19 cellular contexts compared by ENCODE assay signal in genomic region chr13:94389544-94390351, GRCh38.
DNase-seq lines count a peak whose midpoint lies in the region; ATAC-seq and TF ChIP-seq lines count a peak whose summit lies in the region.
"Had no signal": no experiment of that assay in that cellular context is flagged by ENCODE, and none has a peak within 500 bp of the region (broad histone marks: within the 10 kb centered on the region; RNA-seq: fewer than 3 reads in every experiment).

No MANE protein-coding gene starts in this region.

- no peak overlapping the region for H2AFZ ChIP-seq in GM23248

- no peak for ATAC-seq in effector memory CD8-positive, alpha-beta T cell (replicated peaks)
- no peak for ATAC-seq in GM18505 (IDR thresholded peaks at IDR 0.05; ENCODE audit: unreplicated experiment)
- ATAC-seq: CD8-positive, alpha-beta T cell had no signal

- H3K36me3 ChIP-seq in A673 (ENCODE audit: insufficient read depth, low read length, poor library complexity, severe bottlenecking) (no peaks in the 10 kb centered on the region), GM23248 (ENCODE audit: low read depth) (no peaks in the 10 kb centered on the region)
- H3K36me3 ChIP-seq: neutrophil had no signal

- no peaks in the 10 kb centered on the region for H3K79me2 ChIP-seq in GM23248 (ENCODE audit: insufficient read depth)

- intact Hi-C loops in A673 (cut with micrococcal nuclease; ENCODE audit: unreplicated experiment), result no loop called here

- no peak overlapping the region for H3K4me3 Mint-ChIP-seq in effector memory CD8-positive, alpha-beta T cell
- H3K4me3 Mint-ChIP-seq: CD8-positive, alpha-beta T cell had no signal

- H4K20me1 ChIP-seq in GM23248 (ENCODE audit: insufficient read depth), result no peaks in the 10 kb centered on the region

- no peak overlapping the region for H3K27ac ChIP-seq in A673 (ENCODE audit: low read depth, low read length, poor library complexity, severe bottlenecking)
- H3K27ac ChIP-seq in GM23248, result no peak overlapping the region
- H3K27ac ChIP-seq: neutrophil, WERI-Rb-1 had no signal

- H3K36me3 Mint-ChIP-seq in effector memory CD8-positive, alpha-beta T cell (ENCODE audit: insufficient read depth), result no peaks in the 10 kb centered on the region
- H3K36me3 Mint-ChIP-seq: CD8-positive, alpha-beta T cell had no signal

- H3K4me3 ChIP-seq in A673 (ENCODE audit: low read depth, low read length, poor library complexity, severe bottlenecking) (no peak overlapping the region), GM23248 (no peak overlapping the region)

- no peak overlapping the region for H3K4me2 ChIP-seq in GM23248 (ENCODE audit: unreplicated experiment)

- TF ChIP-seq CTCF in A673 (conservative IDR thresholded peaks at IDR 0.05; ENCODE audit: low read depth, low read length), result no peak

- no peaks in the 10 kb centered on the region for H3K4me1 Mint-ChIP-seq in effector memory CD8-positive, alpha-beta T cell (ENCODE audit: low read depth in 2 of 2)

- POLR2A ChIA-PET in A673 (lab: Charles Lee; ENCODE audit: low non-redundant PET), result no interaction called here

- H3K27me3 ChIP-seq in A673 (replicated peaks; ENCODE audit: insufficient read depth, low read depth, low read length, poor library complexity), result no peaks in the 10 kb centered on the region
- H3K27me3 ChIP-seq in GM23248 (replicated peaks; ENCODE audit: insufficient read depth), result no peaks in the 10 kb centered on the region
- H3K27me3 ChIP-seq: neutrophil had no signal

- peaks cover 9 to 14% of the 10 kb centered on the region in 2 donors for H3K27me3 Mint-ChIP-seq in effector memory CD8-positive, alpha-beta T cell

- H3K27ac Mint-ChIP-seq in effector memory CD8-positive, alpha-beta T cell, result no peak overlapping the region
- H3K27ac Mint-ChIP-seq: CD8-positive, alpha-beta T cell had no signal

- H3K9me2 ChIP-seq in GM23248 (ENCODE audit: insufficient read depth), result no peaks in the 10 kb centered on the region

- H3K9ac ChIP-seq in GM23248, result no peak overlapping the region

- in situ Hi-C loops in GM23248 (cut with MboI), result no loop called here

- peaks cover 5% of the 10 kb centered on the region for H3K4me1 ChIP-seq in A673 (ENCODE audit: insufficient read depth, low read length, poor library complexity, severe bottlenecking)
- H3K4me1 ChIP-seq in GM23248 (ENCODE audit: insufficient read depth), result peaks cover 7% of the 10 kb centered on the region; the same call in 1 of the 2 replicates

- no TSS peak for BruUV-seq in A673 (replicated peaks; lab: Mats Ljungman, UMichigan)

- no peak for TF ChIP-seq POLR2A in GM18505 (IDR thresholded peaks at IDR 0.05; ENCODE audit: borderline replicate concordance, extremely low read depth, insufficient read depth, insufficient read length)

- H3K9me3 ChIP-seq in A673 (ENCODE audit: low read depth, low read length, poor library complexity, severe bottlenecking), result no peaks in the 10 kb centered on the region
- no peaks in the 10 kb centered on the region for H3K9me3 ChIP-seq in GM23248 (ENCODE audit: low read depth)
- H3K9me3 ChIP-seq: neutrophil had no signal

- DNase-seq in A673 (ENCODE audit: low spot score), result peak; percentile 71
- DNase-seq in GM23248, result peak; percentile 21
- peak; percentile 28 for DNase-seq in RPMI7951 (ENCODE audit: low read depth)
- DNase-seq in left kidney (ENCODE audit: low read depth, low spot score), result peak; percentile 58
- no peak for DNase-seq in hypothalamus (lab: John Stamatoyannopoulos, UW)
- no peak for DNase-seq in effector memory CD8-positive, alpha-beta T cell
- no peak for DNase-seq in C1 segment of cervical spinal cord (lab: John Stamatoyannopoulos, UW)
- DNase-seq: activated CD4-positive, alpha-beta T cell treated with anti-CD3 and anti-CD28 coated beads, Interleukin-2, amount 50 U/mL, for 4 hours; activated gamma-delta T cell; CD8-positive, alpha-beta T cell; DND-41; NCI-H1092 treated with DMSO at 0.1 percent for 48 hours; NCI-H2081 treated with DMSO at 0.1 percent for 48 hours; NCI-H526 treated with DMSO at 0.1 percent for 48 hours; SIG-M5; T-helper 2 cell; WERI-Rb-1 had no signal

- no peaks in the 10 kb centered on the region for H3K9me3 Mint-ChIP-seq in effector memory CD8-positive, alpha-beta T cell
- H3K9me3 Mint-ChIP-seq: CD8-positive, alpha-beta T cell had no signal

- H3F3A ChIP-seq in GM23248 (ENCODE audit: insufficient read depth), result no peaks in the 10 kb centered on the region

- 47 to 50% methylated on average over 7 of the region's 7 CpGs for WGBS in GM23248 (ENCODE audit: low coverage in 1 of 2, low lambda C conversion rate in 2 of 2, missing lambda C conversion rate in 2 of 2), 2 experiments

- CTCF ChIA-PET in A673 (lab: Charles Lee), result no interaction called here

Comparison
In these comparisons a context has a peak if more than half of its experiments do, and no peak if none do; other contexts are left out.
1. DNase-seq: peak in A673 (single experiment), GM23248 (single experiment), RPMI7951 (single experiment) and left kidney (single experiment); none in hypothalamus (0 of 51), effector memory CD8-positive, alpha-beta T cell (0 of 3) and C1 segment of cervical spinal cord (0 of 14).